Comparison of ENCODE assay signal across 31 cellular contexts in the genomic region with DNA sequence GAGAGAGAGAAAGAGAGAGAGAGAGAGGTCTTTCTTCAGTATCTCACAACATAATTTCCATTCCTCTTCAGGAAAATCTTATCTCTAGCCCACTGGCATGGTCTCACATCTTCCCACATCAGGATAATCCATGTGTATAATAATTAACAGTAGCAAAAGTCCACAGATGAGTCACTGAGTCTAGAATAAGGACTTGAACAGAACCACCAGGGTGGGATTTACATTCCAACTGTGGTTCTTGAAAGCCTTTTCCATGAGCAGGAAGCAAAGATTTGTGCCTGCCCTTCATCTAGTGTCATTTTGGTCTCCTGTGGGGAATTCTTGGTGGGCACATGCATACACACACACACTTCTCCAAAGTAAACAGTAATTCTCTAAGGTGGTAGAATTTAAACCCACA.
"Had no signal": no experiment of that assay in that cellular context is flagged by ENCODE, and none has a peak within 500 bp of the region (broad histone marks: within the 10 kb centered on the region; RNA-seq: fewer than 3 reads in every experiment).

No MANE protein-coding gene starts in this region.

- H3K4me3 Mint-ChIP-seq: activated CD4-positive, alpha-beta memory T cell treated with anti-CD3 and anti-CD28 coated beads for 36 hours; activated CD4-positive, alpha-beta T cell treated with anti-CD3 and anti-CD28 coated beads, Interleukin-2, amount 10 ng/mL, durations not matched to agents 24 days and 14 days; activated T-cell treated with anti-CD3 and anti-CD28 coated beads, Interleukin-2, amount 50 U/mL, for 24 hours; central memory CD8-positive, alpha-beta T cell; dendritic cell treated with granulocyte-macrophage colony-stimulating factor and Interleukin-4, amounts not matched to agents 40 ng/mL and 50 ng/mL, for 4 days; endodermal cell; nephron; stimulated activated memory B cell treated with anti-CD40 and anti-IgM and Interleukin-4, amounts not matched to agents 10 μg/mL and 1 μg/mL and 100 μg/mL, for 72 hours; stimulated activated naive CD8-positive, alpha-beta T cell treated with anti-CD3 and anti-CD28 coated beads, Interleukin-15, amount 100 ng/mL, for 72 hours; T-helper 1 cell treated with Interleukin-12 subunit alpha and Interleukin-12 subunit beta and Interleukin-4 antibody, amounts not matched to agents 30 μg/mL and 1 μg/mL, for 36 hours; type B pancreatic cell had no signal

- H3K9me3 Mint-ChIP-seq: activated CD4-positive, alpha-beta T cell treated with anti-CD3 and anti-CD28 coated beads, Interleukin-2, amount 10 ng/mL, durations not matched to agents 24 days and 14 days; dendritic cell treated with granulocyte-macrophage colony-stimulating factor and Interleukin-4, amounts not matched to agents 40 ng/mL and 50 ng/mL, for 4 days; endodermal cell; stimulated activated memory B cell treated with anti-CD40 and anti-IgM and Interleukin-4, amounts not matched to agents 10 μg/mL and 1 μg/mL and 100 μg/mL, for 72 hours; stimulated activated naive CD8-positive, alpha-beta T cell treated with anti-CD3 and anti-CD28 coated beads, Interleukin-15, amount 100 ng/mL, for 72 hours; T-helper 1 cell treated with Interleukin-12 subunit alpha and Interleukin-12 subunit beta and Interleukin-4 antibody, amounts not matched to agents 30 μg/mL and 1 μg/mL, for 36 hours had no signal

- H3K4me1 ChIP-seq: heart left ventricle, left ventricle myocardium inferior, right lobe of liver, uterus had no signal

- H3K27ac Mint-ChIP-seq: activated CD4-positive, alpha-beta memory T cell treated with anti-CD3 and anti-CD28 coated beads for 36 hours; activated CD4-positive, alpha-beta T cell treated with anti-CD3 and anti-CD28 coated beads, Interleukin-2, amount 10 ng/mL, durations not matched to agents 24 days and 14 days; activated T-cell treated with anti-CD3 and anti-CD28 coated beads, Interleukin-2, amount 50 U/mL, for 24 hours; dendritic cell treated with granulocyte-macrophage colony-stimulating factor and Interleukin-4, amounts not matched to agents 40 ng/mL and 50 ng/mL, for 4 days; endodermal cell; nephron; stimulated activated memory B cell treated with anti-CD40 and anti-IgM and Interleukin-4, amounts not matched to agents 10 μg/mL and 1 μg/mL and 100 μg/mL, for 72 hours; stimulated activated naive CD8-positive, alpha-beta T cell treated with anti-CD3 and anti-CD28 coated beads, Interleukin-15, amount 100 ng/mL, for 72 hours; T-helper 1 cell treated with Interleukin-12 subunit alpha and Interleukin-12 subunit beta and Interleukin-4 antibody, amounts not matched to agents 30 μg/mL and 1 μg/mL, for 36 hours; type B pancreatic cell had no signal

- H3K27me3 ChIP-seq: heart left ventricle, right lobe of liver, uterus had no signal

- H3K4me1 Mint-ChIP-seq: activated CD4-positive, alpha-beta T cell treated with anti-CD3 and anti-CD28 coated beads, Interleukin-2, amount 10 ng/mL, durations not matched to agents 24 days and 14 days; central memory CD8-positive, alpha-beta T cell; endodermal cell; stimulated activated memory B cell treated with anti-CD40 and anti-IgM and Interleukin-4, amounts not matched to agents 10 μg/mL and 1 μg/mL and 100 μg/mL, for 72 hours; stimulated activated naive CD8-positive, alpha-beta T cell treated with anti-CD3 and anti-CD28 coated beads, Interleukin-15, amount 100 ng/mL, for 72 hours had no signal

- DNase-seq: activated CD4-positive, alpha-beta memory T cell treated with anti-CD3 and anti-CD28 coated beads for 36 hours; activated CD4-positive, alpha-beta T cell treated with anti-CD3 and anti-CD28 coated beads, Interleukin-2, amount 10 ng/mL, durations not matched to agents 24 days and 14 days; activated CD8-positive, alpha-beta memory T cell treated with anti-CD3 and anti-CD28 coated beads, Interleukin-2, amount 50 U/mL, for 48 hours; activated gamma-delta T cell; activated naive CD4-positive, alpha-beta T cell treated with anti-CD3 and anti-CD28 coated beads, Interleukin-2, amount 50 U/mL, for 16 hours; activated T-cell treated with anti-CD3 and anti-CD28 coated beads, Interleukin-2, amount 50 U/mL, for 24 hours; amygdala; endodermal cell; foreskin fibroblast; heart left ventricle; left ventricle myocardium inferior; mucosa of descending colon; right lobe of liver; stimulated activated CD4-positive, alpha-beta T cell treated with anti-CD3 and anti-CD28 coated beads, Interleukin-4, amount 100 ng/mL, for 4 hours; stimulated activated CD8-positive, alpha-beta memory T cell treated with anti-CD3 and anti-CD28 coated beads, Interleukin-4, amount 100 ng/mL, for 48 hours; stimulated activated naive CD8-positive, alpha-beta T cell treated with anti-CD3 and anti-CD28 coated beads, Interleukin-15, amount 100 ng/mL, for 72 hours; substantia nigra; T-helper 9 cell; uterus had no signal

- H3K4me3 ChIP-seq: heart left ventricle, left ventricle myocardium inferior, lung, mucosa of descending colon, right lobe of liver, skin epidermis, uterus had no signal

- H3K9me3 ChIP-seq: heart left ventricle, left ventricle myocardium inferior, right lobe of liver, uterus had no signal

- ATAC-seq: esophagus mucosa; heart left ventricle; mucosa of descending colon; right lobe of liver; stimulated activated memory B cell treated with anti-CD40 and anti-IgM and Interleukin-4, amounts not matched to agents 10 μg/mL and 1 μg/mL and 100 μg/mL, for 72 hours; stimulated activated naive CD8-positive, alpha-beta T cell treated with anti-CD3 and anti-CD28 coated beads, Interleukin-15, amount 100 ng/mL, for 72 hours had no signal

- FAIRE-seq: bronchial epithelial cell, TTC549 had no signal

- H3K36me3 Mint-ChIP-seq: activated CD4-positive, alpha-beta memory T cell treated with anti-CD3 and anti-CD28 coated beads for 36 hours; stimulated activated memory B cell treated with anti-CD40 and anti-IgM and Interleukin-4, amounts not matched to agents 10 μg/mL and 1 μg/mL and 100 μg/mL, for 72 hours; type B pancreatic cell had no signal

- H3K27ac ChIP-seq: heart left ventricle, left ventricle myocardium inferior, right lobe of liver, skin epidermis, uterus, VCaP had no signal

- H3K27me3 Mint-ChIP-seq: activated CD4-positive, alpha-beta memory T cell treated with anti-CD3 and anti-CD28 coated beads for 36 hours; activated CD4-positive, alpha-beta T cell treated with anti-CD3 and anti-CD28 coated beads, Interleukin-2, amount 10 ng/mL, durations not matched to agents 24 days and 14 days; activated T-cell treated with anti-CD3 and anti-CD28 coated beads, Interleukin-2, amount 50 U/mL, for 24 hours; central memory CD8-positive, alpha-beta T cell; dendritic cell treated with granulocyte-macrophage colony-stimulating factor and Interleukin-4, amounts not matched to agents 40 ng/mL and 50 ng/mL, for 4 days; stimulated activated naive CD8-positive, alpha-beta T cell treated with anti-CD3 and anti-CD28 coated beads, Interleukin-15, amount 100 ng/mL, for 72 hours; type B pancreatic cell had no signal

- H3K36me3 ChIP-seq: heart left ventricle, left ventricle myocardium inferior, right lobe of liver, uterus had no signal
